In genomic region chr3:182618085-182618732, GRCh38 we compare ENCODE assay signal across 8 cellular contexts.
A peak's percentile ranks its signal among the peaks of the same experiment; 100 is the strongest.
DNase-seq lines count a peak whose midpoint lies in the region; ATAC-seq lines count a peak whose summit lies in the region.

No MANE protein-coding gene starts in this region.

- no peak overlapping the region for H3K27ac ChIP-seq in SK-N-MC

- no peaks in the 10 kb centered on the region for H3K9me3 Mint-ChIP-seq in natural killer cell treated with Interleukin-12 subunit alpha and Interleukin-12 subunit beta and Interleukin-15 and Interleukin-18, amount 100 ng/mL, for 72 hours

- no peaks in the 10 kb centered on the region for H3K36me3 Mint-ChIP-seq in natural killer cell treated with Interleukin-12 subunit alpha and Interleukin-12 subunit beta and Interleukin-15 and Interleukin-18, amount 100 ng/mL, for 72 hours

- H3K9me3 ChIP-seq in SK-N-MC (ENCODE audit: low read depth, low read length) = no peaks in the 10 kb centered on the region

- no peak overlapping the region for H3K9ac ChIP-seq in SK-N-MC (ENCODE audit: insufficient read length)

- no peaks in the 10 kb centered on the region for H3K4me1 Mint-ChIP-seq in natural killer cell treated with Interleukin-12 subunit alpha and Interleukin-12 subunit beta and Interleukin-15 and Interleukin-18, amount 100 ng/mL, for 72 hours (ENCODE audit: low read depth in 2 of 2)

- no peaks in the 10 kb centered on the region for H3K36me3 ChIP-seq in SK-N-MC (ENCODE audit: insufficient read depth, low read length)

- H3K27me3 Mint-ChIP-seq in natural killer cell treated with Interleukin-12 subunit alpha and Interleukin-12 subunit beta and Interleukin-15 and Interleukin-18, amount 100 ng/mL, for 72 hours = peaks cover 0 to 5% of the 10 kb centered on the region in 2 donors

- no peak overlapping the region for H3K27ac Mint-ChIP-seq in natural killer cell treated with Interleukin-12 subunit alpha and Interleukin-12 subunit beta and Interleukin-15 and Interleukin-18, amount 100 ng/mL, for 72 hours

- no peak overlapping the region for H3K4me3 ChIP-seq in SK-N-MC

- ATAC-seq in natural killer cell treated with Interleukin-12 subunit alpha and Interleukin-12 subunit beta and Interleukin-15 and Interleukin-18, amount 100 ng/mL, for 72 hours = no peak

- H3K4me3 Mint-ChIP-seq in natural killer cell treated with Interleukin-12 subunit alpha and Interleukin-12 subunit beta and Interleukin-15 and Interleukin-18, amount 100 ng/mL, for 72 hours = no peak overlapping the region

- DNase-seq in DMS153 (lab: John Stamatoyannopoulos, UW) (peak; percentile 53), NAMALWA (ENCODE audit: low spot score) (peak; percentile 68), SK-N-MC (ENCODE audit: low read depth, low spot score) (peak; percentile 65), iris pigment epithelial cell (ENCODE audit: low read depth) (peak; percentile 9), NCI-H226 (no peak), activated gamma-delta T cell treated with Interleukin-2 at 50 U/mL for 16 hours (no peak)
- DNase-seq in activated CD8-positive, alpha-beta memory T cell treated with anti-CD3 and anti-CD28 coated beads, Interleukin-2, amount 50 U/mL, for 48 hours = no peak
- DNase-seq in natural killer cell treated with Interleukin-12 subunit alpha and Interleukin-12 subunit beta and Interleukin-15 and Interleukin-18, amount 100 ng/mL, for 72 hours (ENCODE audit: low spot score) = no peak

Comparison
In these comparisons a context has a peak if more than half of its experiments do, and no peak if none do; other contexts are left out.
1. DNase-seq: peak in DMS153 (single experiment), NAMALWA (single experiment), SK-N-MC (single experiment) and iris pigment epithelial cell (single experiment); none in NCI-H226 (single experiment), activated CD8-positive, alpha-beta memory T cell treated with anti-CD3 and anti-CD28 coated beads, Interleukin-2, amount 50 U/mL, for 48 hours (single experiment), natural killer cell treated with Interleukin-12 subunit alpha and Interleukin-12 subunit beta and Interleukin-15 and Interleukin-18, amount 100 ng/mL, for 72 hours (single experiment) and activated gamma-delta T cell treated with Interleukin-2 at 50 U/mL for 16 hours (single experiment).